In the genomic region with DNA sequence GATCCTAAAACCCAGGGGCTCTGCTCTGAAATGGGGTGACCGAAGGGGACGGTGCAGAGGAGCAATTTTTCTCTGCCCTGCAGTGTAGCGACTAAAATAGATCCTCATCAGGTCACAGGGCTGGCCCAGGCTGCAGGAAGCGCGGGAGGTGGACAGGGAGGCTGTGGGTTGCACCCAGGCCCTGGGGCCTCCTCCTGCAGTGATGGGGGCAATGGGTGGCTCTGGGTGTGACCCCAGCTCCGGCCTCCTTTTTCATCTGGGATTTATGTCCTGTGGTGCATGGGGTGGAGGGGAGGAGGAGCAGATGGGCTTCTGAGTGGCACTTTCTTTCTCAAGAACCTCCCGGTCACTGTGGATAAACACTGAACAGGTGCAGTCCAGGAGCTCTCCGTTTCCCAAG, we compare ENCODE assay signal across 20 cellular contexts.
"Had no signal": no experiment of that assay in that cellular context is flagged by ENCODE, and none has a peak within 500 bp of the region (broad histone marks: within the 10 kb centered on the region; RNA-seq: fewer than 3 reads in every experiment).

No MANE protein-coding gene starts in this region.

- DNase-seq: KBM-7, MG63, NCI-H1092, NCI-H1105 treated with DMSO at 0.1 percent for 48 hours, NCI-H1417 treated with DMSO at 0.1 percent for 48 hours, NCI-H146, NCI-H1694 treated with DMSO at 0.1 percent for 48 hours, NCI-H1930, NCI-H2081, NCI-H2107, NCI-H226, NCI-H446, NCI-H510A, NCI-H526 treated with DMSO at 0.1 percent for 48 hours, NCI-H748 treated with DMSO at 0.1 percent for 48 hours, PC-3, SHP77 treated with DMSO at 0.1 percent for 48 hours, SJCRH30, T-helper 1 cell had no signal

- H3K36me3 ChIP-seq: MG63, SJCRH30 had no signal

- H3K9me3 ChIP-seq: MG63, SJCRH30 had no signal

- H3K27ac ChIP-seq: RWPE1, SJCRH30 had no signal

- H3K4me3 ChIP-seq: MG63, SJCRH30 had no signal

- H3K27me3 ChIP-seq: MG63, SJCRH30 had no signal
